15 cellular contexts compared by ENCODE assay signal in genomic region chr13:38888309-38888708, GRCh38.
DNase-seq lines count a peak whose midpoint lies in the region; ATAC-seq, FAIRE-seq and TF ChIP-seq lines count a peak whose summit lies in the region.
"Had no signal": no experiment of that assay in that cellular context is flagged by ENCODE, and none has a peak within 500 bp of the region (broad histone marks: within the 10 kb centered on the region; RNA-seq: fewer than 3 reads in every experiment).

No MANE protein-coding gene starts in this region.

- no peak for FAIRE-seq in GM12891 (lab: Jason Lieb, UNC)
- FAIRE-seq: A549 had no signal

- peaks cover 41% of the 10 kb centered on the region for H3K27me3 Mint-ChIP-seq in activated T-cell treated with anti-CD3 and anti-CD28 coated beads, Interleukin-2, amount 50 U/mL, for 72 hours (ENCODE audit: low read depth)

- no peak for TF ChIP-seq CTCF in fibroblast of mammary gland (conservative IDR thresholded peaks at IDR 0.05; ENCODE audit: control insufficient read depth, insufficient read depth, low read depth, low read length)

- H3K36me3 Mint-ChIP-seq in activated T-cell treated with anti-CD3 and anti-CD28 coated beads, Interleukin-2, amount 50 U/mL, for 72 hours (ENCODE audit: insufficient read depth in 2 of 2): no peaks in the 10 kb centered on the region
- H3K36me3 Mint-ChIP-seq: memory B cell had no signal

- H3K4me3 ChIP-seq in fibroblast of mammary gland (ENCODE audit: control insufficient read depth, low read depth, low read length): no peak overlapping the region
- H3K4me3 ChIP-seq: A549 had no signal

- no peak for TF ChIP-seq POLR2A in GM12891 (IDR thresholded peaks at IDR 0.05; ENCODE audit: low read depth, low read length)

- peaks cover 6% of the 10 kb centered on the region for H3K4me1 Mint-ChIP-seq in activated T-cell treated with anti-CD3 and anti-CD28 coated beads, Interleukin-2, amount 50 U/mL, for 72 hours (ENCODE audit: low read depth)
- H3K4me1 Mint-ChIP-seq: activated CD4-positive, alpha-beta memory T cell treated with anti-CD3 and anti-CD28 coated beads, Interleukin-2, amount 10 ng/mL, durations not matched to agents 7 days and 5 days; memory B cell had no signal

- no peak overlapping the region for H3K27ac Mint-ChIP-seq in activated T-cell treated with anti-CD3 and anti-CD28 coated beads, Interleukin-2, amount 50 U/mL, for 72 hours
- H3K27ac Mint-ChIP-seq: activated CD4-positive, alpha-beta memory T cell treated with anti-CD3 and anti-CD28 coated beads, Interleukin-2, amount 10 ng/mL, durations not matched to agents 7 days and 5 days; memory B cell had no signal

- ATAC-seq in activated T-cell treated with anti-CD3 and anti-CD28 coated beads, Interleukin-2, amount 50 U/mL, for 72 hours (replicated peaks in 1 of 2): peak; percentile 65 to 77
- ATAC-seq: A549 had no signal

- H3K4me3 Mint-ChIP-seq in activated T-cell treated with anti-CD3 and anti-CD28 coated beads, Interleukin-2, amount 50 U/mL, for 72 hours: no peak overlapping the region
- H3K4me3 Mint-ChIP-seq: activated CD4-positive, alpha-beta memory T cell treated with anti-CD3 and anti-CD28 coated beads, Interleukin-2, amount 10 ng/mL, durations not matched to agents 7 days and 5 days; memory B cell had no signal

- H3K9me3 Mint-ChIP-seq in activated T-cell treated with anti-CD3 and anti-CD28 coated beads, Interleukin-2, amount 50 U/mL, for 72 hours: no peaks in the 10 kb centered on the region
- H3K9me3 Mint-ChIP-seq: activated CD4-positive, alpha-beta memory T cell treated with anti-CD3 and anti-CD28 coated beads, Interleukin-2, amount 10 ng/mL, durations not matched to agents 7 days and 5 days; memory B cell had no signal

- DNase-seq in activated T-cell treated with anti-CD3 and anti-CD28 coated beads, Interleukin-2, amount 50 U/mL, for 72 hours: no peak
- no peak for DNase-seq in activated T-cell treated with anti-CD3 and anti-CD28 coated beads, Interleukin-2, amount 50 U/mL, for 48 hours
- DNase-seq in RPMI7951 (ENCODE audit: low read depth) (peak; percentile 35), fibroblast of mammary gland (ENCODE audit: low read depth) (peak; percentile 84), stromal cell of bone marrow (ENCODE audit: low read depth) (peak; percentile 14), GM12891 (ENCODE audit: insufficient read length, low spot score) (no peak)
- no peak for DNase-seq in activated CD4-positive, CD25-positive, alpha-beta regulatory T cell treated with anti-CD3 and anti-CD28 coated beads, Interleukin-2, amount 50 U/mL, for 72 hours
- DNase-seq in activated CD4-positive, CD25-positive, alpha-beta regulatory T cell (lab: John Stamatoyannopoulos, UW): no peak
- DNase-seq: activated CD4-positive, alpha-beta memory T cell treated with anti-CD3 and anti-CD28 coated beads, Interleukin-2, amount 10 ng/mL, durations not matched to agents 7 days and 5 days; COR-L47; NCI-H1694 treated with DMSO at 0.1 percent for 48 hours; NCI-H69; occipital lobe had no signal

TF ChIP-seq in GM12891, 5 proteins besides CTCF, POLR2A, EP300 and RAD21:
- TF ChIP-seq POU2F2 (IDR thresholded peaks at IDR 0.05; ENCODE audit: low read depth, low read length) (no peak), POLR2AphosphoS5 (IDR thresholded peaks at IDR 0.05; ENCODE audit: low read depth, low read length) (no peak), SPI1 (IDR thresholded peaks at IDR 0.05; ENCODE audit: low read depth, low read length) (no peak), TAF1 (IDR thresholded peaks at IDR 0.05; ENCODE audit: low read depth, low read length) (no peak), PAX5 (IDR thresholded peaks at IDR 0.05; ENCODE audit: insufficient read depth, low read length, severe bottlenecking) (no peak)

Comparison
In these comparisons a context has a peak if more than half of its experiments do, and no peak if none do; other contexts are left out.
1. DNase-seq: peak in RPMI7951 (single experiment), fibroblast of mammary gland (single experiment) and stromal cell of bone marrow (single experiment); none in activated T-cell treated with anti-CD3 and anti-CD28 coated beads, Interleukin-2, amount 50 U/mL, for 72 hours (0 of 2), activated T-cell treated with anti-CD3 and anti-CD28 coated beads, Interleukin-2, amount 50 U/mL, for 48 hours (0 of 2), GM12891 (single experiment), activated CD4-positive, CD25-positive, alpha-beta regulatory T cell treated with anti-CD3 and anti-CD28 coated beads, Interleukin-2, amount 50 U/mL, for 72 hours (single experiment) and activated CD4-positive, CD25-positive, alpha-beta regulatory T cell (0 of 4).